18 cellular contexts compared by ENCODE assay signal in genomic region chr16:85646358-85646907, GRCh38. TPM values are rescaled to one million over a fixed set of nuclear protein-coding genes. Genes with fewer than 3 reads are reported as not detected.
A peak's percentile ranks its signal among the peaks of the same experiment; 100 is the strongest.
DNase-seq lines count a peak whose midpoint lies in the region; ATAC-seq, FAIRE-seq and TF ChIP-seq lines count a peak whose summit lies in the region.
"Had no signal": no experiment of that assay in that cellular context is flagged by ENCODE, and none has a peak within 500 bp of the region (broad histone marks: within the 10 kb centered on the region; RNA-seq: fewer than 3 reads in every experiment).

No MANE protein-coding gene starts in this region.

- H3K79me1 ChIP-seq in IMR-90 (ENCODE audit: low read depth in 1 of 2, low read length in 2 of 2) (peaks cover 8 to 39% of the 10 kb centered on the region in 2 experiments), trophoblast cell (ENCODE audit: low read length) (peaks cover 9% of the 10 kb centered on the region), mesendoderm (ENCODE audit: low read length) (peaks cover 4% of the 10 kb centered on the region)

- no peak overlapping the region for H3K14ac ChIP-seq in IMR-90 (replicated peaks; ENCODE audit: low read depth, low read length)
- H3K14ac ChIP-seq in trophoblast cell (ENCODE audit: low read length) = peak overlapping the region; percentile 41

- CTCF ChIA-PET in HepG2 (lab: Yijun Ruan, JAX; ENCODE audit: low intra/inter-chr PET ratio, low total read pairs) = no interaction called here
- CTCF ChIA-PET in IMR-90 (lab: Yijun Ruan, JAX) = no interaction called here

- H3K18ac ChIP-seq in IMR-90 (ENCODE audit: low read depth, low read length) = no peak overlapping the region
- peak overlapping the region; percentile 1 for H3K18ac ChIP-seq in trophoblast cell (ENCODE audit: low read length)
- H3K18ac ChIP-seq in mesendoderm (ENCODE audit: low read length) = no peak overlapping the region

- BruUV-seq in HepG2 (replicated peaks; lab: Mats Ljungman, UMichigan) = no TSS peak
- BruUV-seq in IMR-90 (replicated peaks; lab: Mats Ljungman, UMichigan) = no TSS peak

- in situ Hi-C loops in HepG2 (cut with HindIII; ENCODE audit: extremely low pct_ligation_motif_present, low pct_unique_long_range_greater_than_20kb) (no loop called here), IMR-90 (cut with MboI; ENCODE audit: low sequenced_read_pairs) (no loop called here)

- no peak for FAIRE-seq in HepG2 (lab: Jason Lieb, UNC)
- FAIRE-seq: GM12878, H1 had no signal

- H4K8ac ChIP-seq in IMR-90 (ENCODE audit: low read depth in 2 of 2, low read length in 2 of 2) (no peak overlapping the region), trophoblast cell (ENCODE audit: low read depth, low read length) (peak overlapping the region; percentile 21), mesendoderm (ENCODE audit: low read depth, low read length) (no peak overlapping the region)

- 75% methylated on average over 4 of the region's 17 CpGs for WGBS in HepG2 (ENCODE audit: low lambda C conversion rate)
- no CpG with 5 or more reads among the region's 17 CpGs for WGBS in right lobe of liver (ENCODE audit: insufficient coverage, low coverage, low lambda C conversion rate, missing lambda C conversion rate)
- WGBS in IMR-90 (ENCODE audit: extremely low coverage in 2 of 2, insufficient read length in 1 of 2), 2 experiments = 83% methylated on average over 8 of the region's 17 CpGs; no CpG with 5 or more reads in 1 of the 2 experiments
- no CpG with 5 or more reads among the region's 17 CpGs for WGBS in trophoblast cell (ENCODE audit: extremely low coverage, insufficient coverage, insufficient read length)
- WGBS in mesendoderm (ENCODE audit: extremely low coverage, insufficient coverage, low lambda C conversion rate) = no CpG with 5 or more reads among the region's 17 CpGs

- no peak overlapping the region for H4K91ac ChIP-seq in IMR-90 (ENCODE audit: insufficient read depth, low read depth, low read length)
- no peak overlapping the region for H4K91ac ChIP-seq in trophoblast cell (ENCODE audit: low read depth, low read length)

- peaks cover 34% of the 10 kb centered on the region for H3K4me1 ChIP-seq in HepG2 (ENCODE audit: insufficient read depth, low read length)
- peaks cover 0 to 23% (median 7%) of the 10 kb centered on the region in 4 donors for H3K4me1 ChIP-seq in right lobe of liver
- peaks cover 2% of the 10 kb centered on the region; the same call in 1 of the 2 replicates for H3K4me1 ChIP-seq in IMR-90 (ENCODE audit: control insufficient read depth, insufficient read depth, low read length)
- peaks cover 26 to 29% of the 10 kb centered on the region in 2 experiments for H3K4me1 ChIP-seq in trophoblast cell (ENCODE audit: control insufficient read depth in 1 of 2, insufficient read depth in 2 of 2, low read length in 2 of 2)
- H3K4me1 ChIP-seq in mesendoderm (ENCODE audit: control insufficient read depth, low read depth, low read length) = no peaks in the 10 kb centered on the region

- H2AK5ac ChIP-seq in IMR-90 (ENCODE audit: low read depth, low read length) (no peak overlapping the region), trophoblast cell (ENCODE audit: low read length) (no peak overlapping the region), mesendoderm (ENCODE audit: low read length) (no peak overlapping the region)

- H3K4me2 ChIP-seq in HepG2 (ENCODE audit: low read depth, low read length) (no peak overlapping the region), IMR-90 (ENCODE audit: low read depth, low read length) (no peak overlapping the region), trophoblast cell (ENCODE audit: low read length) (no peak overlapping the region), mesendoderm (ENCODE audit: low read length) (no peak overlapping the region)

- H2BK120ac ChIP-seq in IMR-90 (ENCODE audit: low read depth, low read length) (no peak overlapping the region), trophoblast cell (ENCODE audit: insufficient read depth, low read length, poor library complexity) (no peak overlapping the region), mesendoderm (ENCODE audit: low read depth, low read length) (no peak overlapping the region)

- no peak overlapping the region for H3K27ac ChIP-seq in HepG2 (ENCODE audit: extremely low read length, insufficient read depth, low read length)
- no peak overlapping the region for H3K27ac ChIP-seq in right lobe of liver
- H3K27ac ChIP-seq in IMR-90 (ENCODE audit: insufficient read depth, low read length) = no peak overlapping the region
- no peak overlapping the region for H3K27ac ChIP-seq in trophoblast cell (ENCODE audit: low read depth, low read length)
- H3K27ac ChIP-seq in mesendoderm (ENCODE audit: low read depth, low read length) = no peak overlapping the region

- H2BK12ac ChIP-seq in trophoblast cell (ENCODE audit: low read length) = no peak overlapping the region

- no peaks in the 10 kb centered on the region for H3K27me3 ChIP-seq in HepG2 (ENCODE audit: control insufficient read depth in 1 of 2, insufficient read depth in 2 of 2, low read length in 2 of 2)
- H3K27me3 ChIP-seq in right lobe of liver = no peaks in the 10 kb centered on the region
- no peaks in the 10 kb centered on the region for H3K27me3 ChIP-seq in IMR-90 (ENCODE audit: control insufficient read depth, insufficient read depth, low read length)
- no peaks in the 10 kb centered on the region for H3K27me3 ChIP-seq in trophoblast cell (ENCODE audit: insufficient read depth, low read length)
- H3K27me3 ChIP-seq in mesendoderm (ENCODE audit: insufficient read depth, low read length, poor library complexity) = no peaks in the 10 kb centered on the region

- no peak for DNase-seq in HepG2 (ENCODE audit: low spot score)
- DNase-seq in right lobe of liver = no peak
- DNase-seq in IMR-90 = no peak
- DNase-seq in choroid plexus epithelial cell (ENCODE audit: low read depth) = no peak
- no peak for DNase-seq in trophoblast cell
- no peak for DNase-seq in mesendoderm
- DNase-seq in NCI-H128 (lab: John Stamatoyannopoulos, UW; ENCODE audit: unreplicated experiment) = no peak
- no peak for DNase-seq in SHP77 (lab: John Stamatoyannopoulos, UW)
- DNase-seq: 8988T; C1 segment of cervical spinal cord; CD4-positive, alpha-beta T cell; DMS153; DND-41; EL; H9; KBM-7 had no signal

- H3K9me1 ChIP-seq in IMR-90 (ENCODE audit: insufficient read depth, low read length) = peaks cover 3% of the 10 kb centered on the region; the same call in 1 of the 2 replicates

- no peak for TF ChIP-seq EP300 in HepG2 (IDR thresholded peaks at IDR 0.05; ENCODE audit: low read depth in 2 of 2, low read length in 2 of 2)
- TF ChIP-seq EP300 in HepG2 (CRISPR knock-in tag; IDR thresholded peaks at IDR 0.05; ENCODE audit: borderline replicate concordance) = no peak

- no peak overlapping the region for H2BK5ac ChIP-seq in IMR-90 (ENCODE audit: low read depth, low read length, poor library complexity, severe bottlenecking)
- no peak overlapping the region for H2BK5ac ChIP-seq in trophoblast cell (ENCODE audit: low read depth, low read length, poor library complexity)
- no peak overlapping the region for H2BK5ac ChIP-seq in mesendoderm (ENCODE audit: low read length)

- H2AFZ ChIP-seq in HepG2 (ENCODE audit: low read length) = no peak overlapping the region
- peak overlapping the region; percentile 32 for H2AFZ ChIP-seq in IMR-90 (replicated peaks; ENCODE audit: low read length, poor library complexity)
- no peak overlapping the region for H2AFZ ChIP-seq in trophoblast cell (ENCODE audit: insufficient read depth, low read length, poor library complexity)

- no peak for TF ChIP-seq POLR2A in HepG2 (IDR thresholded peaks at IDR 0.05; ENCODE audit: insufficient read depth in 1 of 2, low read depth in 2 of 2, low read length in 2 of 2)
- no peak for TF ChIP-seq POLR2A in right lobe of liver (IDR thresholded peaks at IDR 0.05)
- no peak for TF ChIP-seq POLR2A in IMR-90 (IDR thresholded peaks at IDR 0.05; ENCODE audit: low read depth, low read length)

- no peak overlapping the region for H2BK15ac ChIP-seq in IMR-90 (ENCODE audit: low read depth, low read length)
- no peak overlapping the region for H2BK15ac ChIP-seq in mesendoderm (replicated peaks; ENCODE audit: low read depth)

- no peak overlapping the region for H3K23ac ChIP-seq in IMR-90 (ENCODE audit: low read depth, low read length)
- no peak overlapping the region for H3K23ac ChIP-seq in trophoblast cell (ENCODE audit: low read length)
- H3K23ac ChIP-seq in mesendoderm (ENCODE audit: low read length) = no peak overlapping the region

- POLR2A ChIA-PET in HepG2 (lab: Yijun Ruan, JAX) = no interaction called here
- POLR2A ChIA-PET in IMR-90 (lab: Charles Lee; ENCODE audit: unreplicated experiment) = no interaction called here

- no peak overlapping the region for H2AK9ac ChIP-seq in IMR-90 (replicated peaks; ENCODE audit: low read depth, low read length, poor library complexity)

- H3K4ac ChIP-seq in IMR-90 (ENCODE audit: low read depth, low read length) = no peak overlapping the region
- H3K4ac ChIP-seq in trophoblast cell (ENCODE audit: low read depth, low read length) = peak overlapping the region; percentile 72
- no peak overlapping the region for H3K4ac ChIP-seq in mesendoderm (ENCODE audit: low read depth, low read length)

- H3K9me3 ChIP-seq in HepG2 (ENCODE audit: low read length) (no peaks in the 10 kb centered on the region), right lobe of liver (no peaks in the 10 kb centered on the region), IMR-90 (ENCODE audit: control insufficient read depth, insufficient read depth, low read length) (no peaks in the 10 kb centered on the region), trophoblast cell (ENCODE audit: insufficient read depth, low read depth, low read length) (no peaks in the 10 kb centered on the region)

- TF ChIP-seq CTCF in HepG2 (CRISPR knock-in tag; IDR thresholded peaks at IDR 0.05) (no peak), right lobe of liver (IDR thresholded peaks at IDR 0.05) (no peak), IMR-90 (conservative IDR thresholded peaks at IDR 0.05; ENCODE audit: low read depth, low read length) (no peak), choroid plexus epithelial cell (conservative IDR thresholded peaks at IDR 0.05; ENCODE audit: low read depth, low read length) (peak; percentile 8)

- H3K4me3 ChIP-seq in HepG2 (replicated peaks in 1 of 3; ENCODE audit: insufficient read depth in 1 of 3, low read depth in 2 of 3, low read length in 3 of 3) (no peak overlapping the region), right lobe of liver (no peak overlapping the region), IMR-90 (ENCODE audit: insufficient read depth, low read depth, low read length) (no peak overlapping the region), choroid plexus epithelial cell (ENCODE audit: low read depth, low read length) (no peak overlapping the region), trophoblast cell (ENCODE audit: low read depth, low read length) (no peak overlapping the region), mesendoderm (ENCODE audit: low read length) (no peak overlapping the region)
- H3K4me3 ChIP-seq: GM12878 had no signal

- H2BK20ac ChIP-seq in IMR-90 (ENCODE audit: low read depth, low read length) = no peak overlapping the region

- intact Hi-C loops in HepG2 (cut with micrococcal nuclease; ENCODE audit: unreplicated experiment) (no loop called here), right lobe of liver (cut with DNase I) (no loop called here), IMR-90 (cut with micrococcal nuclease) (no loop called here)

- H4K12ac ChIP-seq in trophoblast cell (ENCODE audit: low read depth, low read length) = no peak overlapping the region

- H3K79me2 ChIP-seq in HepG2 (ENCODE audit: insufficient read depth, low read length) (peaks cover 38% of the 10 kb centered on the region), trophoblast cell (ENCODE audit: control insufficient read depth, insufficient read depth, low read length, poor library complexity) (peaks cover 13% of the 10 kb centered on the region), mesendoderm (ENCODE audit: control insufficient read depth, insufficient read depth, low read length) (peaks cover 8% of the 10 kb centered on the region)

- peaks cover 33 to 48% of the 10 kb centered on the region in 2 experiments; a peak in 4 of 5 replicates for H3K36me3 ChIP-seq in HepG2 (replicated peaks in 1 of 2; ENCODE audit: control insufficient read depth in 1 of 2, insufficient read depth in 2 of 2, low read length in 2 of 2)
- H3K36me3 ChIP-seq in right lobe of liver = peaks cover 0 to 15% (median 0%) of the 10 kb centered on the region in 4 donors
- peaks cover 10% of the 10 kb centered on the region for H3K36me3 ChIP-seq in IMR-90 (ENCODE audit: control insufficient read depth, insufficient read depth, low read length)
- peaks cover 21 to 44% of the 10 kb centered on the region in 2 experiments for H3K36me3 ChIP-seq in trophoblast cell (ENCODE audit: control insufficient read depth in 1 of 2, insufficient read depth in 2 of 2, low read length in 2 of 2)
- no peaks in the 10 kb centered on the region for H3K36me3 ChIP-seq in mesendoderm (ENCODE audit: control insufficient read depth, insufficient read depth, low read length)

- dilution Hi-C loops in IMR-90 (cut with HindIII; ENCODE audit: low sequenced_read_pairs, unreplicated experiment) = no loop called here

- H4K5ac ChIP-seq in IMR-90 (ENCODE audit: low read depth, low read length) (no peak overlapping the region), mesendoderm (ENCODE audit: low read length) (no peak overlapping the region)

- H4K20me1 ChIP-seq in HepG2 (ENCODE audit: insufficient read depth, low read length) (peaks cover 82% of the 10 kb centered on the region), IMR-90 (ENCODE audit: insufficient read depth, low read length) (peaks cover 66% of the 10 kb centered on the region)

- ATAC-seq in HepG2 = peak; percentile 48
- no peak for ATAC-seq in right lobe of liver
- ATAC-seq in IMR-90 (ENCODE audit: low read depth) = no peak
- ATAC-seq: GM12878 had no signal

- no peak for TF ChIP-seq RAD21 in HepG2 (CRISPR knock-in tag; IDR thresholded peaks at IDR 0.05)
- TF ChIP-seq RAD21 in IMR-90 (IDR thresholded peaks at IDR 0.05; ENCODE audit: low read length) = no peak

- H3K9ac ChIP-seq in HepG2 (ENCODE audit: insufficient read depth, low read depth, low read length) = no peak overlapping the region
- no peak overlapping the region for H3K9ac ChIP-seq in IMR-90 (ENCODE audit: low read depth, low read length)
- H3K9ac ChIP-seq in trophoblast cell (ENCODE audit: low read length) = no peak overlapping the region
- H3K9ac ChIP-seq in mesendoderm (ENCODE audit: low read length) = no peak overlapping the region

- no peak overlapping the region for H3K56ac ChIP-seq in IMR-90 (ENCODE audit: extremely low read depth, insufficient read depth, low read length)
- no peak overlapping the region for H3K56ac ChIP-seq in mesendoderm (ENCODE audit: low read length)

RNA-seq across cellular contexts. Expression of gene GSE1, which starts 33.3 kb away (rescaled TPM):
- total RNA-seq in HepG2 (2016; rRNA removed; fragmentation: Illumina TruSeq; extraction: Trizol) (16.1 and 19.5 TPM in 2 replicates), right lobe of liver (10 to 100 TPM; 30.0 to 48.0 (median 38.8) TPM), IMR-90 (2012; rRNA removed) (9.4 and 14.9 TPM in 2 replicates)
- 13.0 and 16.7 TPM in 2 replicates for total RNA-seq in HepG2 (2016; cell fraction: cytosol; rRNA removed; fragmentation: Illumina TruSeq; extraction: Trizol; ENCODE audit: low read depth)
- 15.4 and 17.4 TPM in 2 replicates for total RNA-seq in HepG2 (2016; cell fraction: insoluble cytoplasmic fraction; rRNA removed; fragmentation: Illumina TruSeq; extraction: Trizol)
- total RNA-seq in HepG2 (2016; cell fraction: membrane; rRNA removed; fragmentation: Illumina TruSeq; extraction: Trizol) = 18.2 and 21.4 TPM in 2 replicates
- 31.6 and 33.0 TPM in 2 replicates for total RNA-seq in HepG2 (2016; cell fraction: nucleus; rRNA removed; fragmentation: Illumina TruSeq; extraction: Trizol)
- polyA plus RNA-seq in HepG2 (2011; rRNA removed) (31.2 and 37.7 TPM in 2 replicates), IMR-90 (2012; rRNA removed) (25.5 and 30.8 TPM in 2 replicates)
- polyA plus RNA-seq in HepG2 (2011; cell fraction: cytosol; rRNA removed) = 20.9 and 26.7 TPM in 2 replicates
- polyA plus RNA-seq in HepG2 (2011; cell fraction: nucleus; rRNA removed) = 132 and 135 TPM in 2 replicates
- polyA plus RNA-seq in HepG2 (2012) = 43.5 and 43.7 TPM in 2 replicates
- 1.4 and 1.7 TPM in 2 replicates for polyA plus RNA-seq in HepG2 (2016; cell fraction: cytosol; fragmentation: Illumina TruSeq; extraction: Trizol; ENCODE audit: low read depth)
- 22.8 and 30.2 TPM in 2 replicates for polyA plus RNA-seq in HepG2 (2016; cell fraction: insoluble cytoplasmic fraction; fragmentation: Illumina TruSeq; extraction: Trizol; ENCODE audit: low read depth)
- polyA plus RNA-seq in HepG2 (2016; cell fraction: membrane; fragmentation: Illumina TruSeq; extraction: Trizol; ENCODE audit: low read depth) = 4.4 and 5.4 TPM in 2 replicates
- polyA plus RNA-seq in HepG2 (2016; cell fraction: nucleus; fragmentation: Illumina TruSeq; extraction: Trizol; ENCODE audit: insufficient read depth, low read depth) = 70.9 and 78.3 TPM in 2 replicates
- polyA minus RNA-seq in HepG2 (2011; rRNA and poly(A)+ RNA removed; ENCODE audit: low replicate concordance) = 24.8 and 50.4 TPM in 2 replicates
- polyA minus RNA-seq in HepG2 (2011; cell fraction: cytosol; rRNA and poly(A)+ RNA removed) = 36.3 and 45.8 TPM in 2 replicates
- 83.8 and 96.8 TPM in 2 replicates for polyA minus RNA-seq in HepG2 (2011; cell fraction: nucleus; rRNA and poly(A)+ RNA removed)
- 17.0 and 25.6 TPM in 2 replicates for polyA plus RNA-seq in IMR-90 (2012; cell fraction: cytosol; rRNA removed)
- polyA plus RNA-seq in IMR-90 (2012; cell fraction: nucleus; rRNA removed; ENCODE audit: low replicate concordance) = 79.5 and 93.9 TPM in 2 replicates
- polyA plus RNA-seq in trophoblast cell (2013) = 175 and 188 TPM in 2 replicates
- 16.7 TPM for polyA plus RNA-seq in mesendoderm (2013, experiment 1 of 2)
- polyA plus RNA-seq in mesendoderm (2013, experiment 2 of 2) = 17.3 TPM

RNA-seq across cellular contexts. Expression of gene GINS2, which starts 42.3 kb away (rescaled TPM):
- total RNA-seq in HepG2 (2016; rRNA removed; fragmentation: Illumina TruSeq; extraction: Trizol) (48.3 and 61.7 TPM in 2 replicates), right lobe of liver (1 to 10 TPM in 4 of 6 experiments, under 1 TPM in 2; 0.49 to 4.7 (median 1.3) TPM), IMR-90 (2012; rRNA removed) (12.8 and 13.4 TPM in 2 replicates)
- total RNA-seq in HepG2 (2016; cell fraction: cytosol; rRNA removed; fragmentation: Illumina TruSeq; extraction: Trizol; ENCODE audit: low read depth) = 23.8 and 27.0 TPM in 2 replicates
- 48.0 and 66.5 TPM in 2 replicates for total RNA-seq in HepG2 (2016; cell fraction: insoluble cytoplasmic fraction; rRNA removed; fragmentation: Illumina TruSeq; extraction: Trizol)
- total RNA-seq in HepG2 (2016; cell fraction: membrane; rRNA removed; fragmentation: Illumina TruSeq; extraction: Trizol) = 37.7 and 42.3 TPM in 2 replicates
- 23.1 and 24.3 TPM in 2 replicates for total RNA-seq in HepG2 (2016; cell fraction: nucleus; rRNA removed; fragmentation: Illumina TruSeq; extraction: Trizol)
- polyA plus RNA-seq in HepG2 (2011; rRNA removed) (7.7 and 10.6 TPM in 2 replicates), IMR-90 (2012; rRNA removed) (11.3 and 12.0 TPM in 2 replicates)
- 8.9 and 11.0 TPM in 2 replicates for polyA plus RNA-seq in HepG2 (2011; cell fraction: cytosol; rRNA removed)
- polyA plus RNA-seq in HepG2 (2011; cell fraction: nucleus; rRNA removed) = 3.9 and 4.5 TPM in 2 replicates
- 5.7 and 16.9 TPM in 2 replicates for polyA plus RNA-seq in HepG2 (2012)
- 28.1 and 34.5 TPM in 2 replicates for polyA plus RNA-seq in HepG2 (2016; cell fraction: cytosol; fragmentation: Illumina TruSeq; extraction: Trizol; ENCODE audit: low read depth)
- polyA plus RNA-seq in HepG2 (2016; cell fraction: insoluble cytoplasmic fraction; fragmentation: Illumina TruSeq; extraction: Trizol; ENCODE audit: low read depth) = 76.0 and 95.5 TPM in 2 replicates
- 36.4 and 39.0 TPM in 2 replicates for polyA plus RNA-seq in HepG2 (2016; cell fraction: membrane; fragmentation: Illumina TruSeq; extraction: Trizol; ENCODE audit: low read depth)
- 38.9 and 39.5 TPM in 2 replicates for polyA plus RNA-seq in HepG2 (2016; cell fraction: nucleus; fragmentation: Illumina TruSeq; extraction: Trizol; ENCODE audit: insufficient read depth, low read depth)
- 7.2 and 33.6 TPM in 2 replicates for polyA minus RNA-seq in HepG2 (2011; rRNA and poly(A)+ RNA removed; ENCODE audit: low replicate concordance)
- polyA minus RNA-seq in HepG2 (2011; cell fraction: cytosol; rRNA and poly(A)+ RNA removed) = 3.9 and 4.1 TPM in 2 replicates
- polyA minus RNA-seq in HepG2 (2011; cell fraction: nucleus; rRNA and poly(A)+ RNA removed) = 4.7 and 6.2 TPM in 2 replicates
- polyA plus RNA-seq in IMR-90 (2012; cell fraction: cytosol; rRNA removed) = 4.0 and 9.5 TPM in 2 replicates
- 1.7 and 3.6 TPM in 2 replicates for polyA plus RNA-seq in IMR-90 (2012; cell fraction: nucleus; rRNA removed; ENCODE audit: low replicate concordance)
- 11.3 and 12.4 TPM in 2 replicates for polyA plus RNA-seq in trophoblast cell (2013)
- 37.8 TPM for polyA plus RNA-seq in mesendoderm (2013, experiment 1 of 2)
- 38.6 TPM for polyA plus RNA-seq in mesendoderm (2013, experiment 2 of 2)
